In the genomic region with DNA sequence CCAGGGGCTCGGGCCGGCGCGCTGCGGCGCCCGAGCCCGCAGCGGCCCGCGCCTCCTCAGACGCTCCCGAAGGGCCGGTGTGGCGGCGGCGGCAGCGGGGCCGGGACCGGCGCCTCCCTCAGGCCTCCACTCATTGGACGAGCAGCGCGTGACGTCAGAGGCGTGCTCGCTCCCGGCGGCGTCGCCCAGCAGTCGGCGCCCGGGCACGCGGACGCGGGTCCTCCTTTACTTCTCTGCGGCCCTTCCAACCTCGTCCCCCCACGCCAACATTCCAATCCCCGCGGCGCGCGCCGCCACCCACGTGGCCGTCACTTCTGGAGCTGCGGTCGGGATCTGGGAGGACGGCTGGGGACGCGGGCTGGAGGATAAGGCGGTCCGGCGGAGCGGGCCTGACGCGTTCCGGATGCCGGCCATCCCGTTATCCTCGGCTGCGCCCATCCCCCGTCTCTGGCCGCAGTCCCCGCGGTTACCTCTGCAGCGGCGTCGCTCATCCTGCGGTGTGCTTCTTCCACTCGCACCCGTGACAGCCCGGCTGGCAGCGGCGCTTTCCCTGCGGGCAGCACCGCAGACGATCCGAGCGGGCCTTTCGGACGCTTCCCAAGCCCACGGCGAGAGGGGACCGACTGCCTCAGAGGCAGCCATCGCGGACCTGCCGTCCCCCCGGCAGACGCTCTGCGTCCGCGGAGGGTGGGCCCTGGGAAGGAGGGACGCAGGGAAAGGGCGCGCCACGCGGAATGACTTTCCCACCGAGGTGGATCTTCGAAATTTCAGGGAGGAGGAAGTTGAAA, we compare ENCODE assay signal across 9 cellular contexts. TPM values are rescaled to one million over a fixed set of nuclear protein-coding genes. Genes with fewer than 3 reads are reported as not detected.
DNase-seq lines count a peak whose midpoint lies in the region; ATAC-seq, FAIRE-seq and TF ChIP-seq lines count a peak whose summit lies in the region.
"Had no signal": no experiment of that assay in that cellular context is flagged by ENCODE, and none has a peak within 500 bp of the region (broad histone marks: within the 10 kb centered on the region; RNA-seq: fewer than 3 reads in every experiment).

Gene PDZD8 (minus strand): TSS at position 81 of the 788 bp plus-strand sequence. CDS start 213 bp downstream, outside the sequence.

- H3K27ac ChIP-seq in kidney (ENCODE audit: low read depth in 2 of 2, low read length in 2 of 2) = peak within 1 kb of the TSS; percentile 90 to 93

- FAIRE-seq in kidney (lab: Jason Lieb, UNC) = no peak
- FAIRE-seq: TTC549 had no signal

- H3K9me3 ChIP-seq in kidney (ENCODE audit: control insufficient read depth in 1 of 2, low read length in 2 of 2) = no peaks in the 10 kb centered on the region

- TF ChIP-seq CTCF in AG10803 (conservative IDR thresholded peaks at IDR 0.05; ENCODE audit: low read length) (no peak), kidney (IDR thresholded peaks at IDR 0.05; ENCODE audit: borderline replicate concordance, extremely low read depth, insufficient read depth) (no peak)

- intact Hi-C loops in kidney (cut with DNase I) = no loop called here

- H3K9ac ChIP-seq in kidney (ENCODE audit: low read length in 2 of 2) = peak within 1 kb of the TSS; percentile 78 to 85

- peak within 1 kb of the TSS; percentile 90 for H3K4me3 ChIP-seq in AG10803 (ENCODE audit: low read length)
- H3K4me3 ChIP-seq in kidney (ENCODE audit: low read length in 2 of 2) = peak within 1 kb of the TSS; percentile 80 to 96

- no peaks in the 10 kb centered on the region for H3K36me3 ChIP-seq in kidney (ENCODE audit: control insufficient read depth in 1 of 2, insufficient read depth in 2 of 2, low read length in 2 of 2)

- H3K4me1 ChIP-seq in kidney (ENCODE audit: control insufficient read depth in 1 of 2, insufficient read depth in 1 of 2, low read depth in 1 of 2, low read length in 2 of 2) = peaks cover 3 to 8% of the 10 kb centered on the region in 2 donors

- ATAC-seq in GM19035 (IDR thresholded peaks at IDR 0.05; ENCODE audit: unreplicated experiment) (peak; percentile 84), HG03342 (IDR thresholded peaks at IDR 0.05; ENCODE audit: unreplicated experiment) (peak; percentile 78)

- DNase-seq in AG10803 (ENCODE audit: low read depth) = peak; percentile 89
- peak; percentile 77 for DNase-seq in NCI-H510A treated with DMSO at 0.1 percent for 48 hours (lab: John Stamatoyannopoulos, UW)
- DNase-seq in activated CD4-positive, alpha-beta T cell treated with anti-CD3 and anti-CD28 coated beads for 24 hours (ENCODE audit: low read depth in 2 of 2) = peak; percentile 80 to 87
- peak; percentile 95 for DNase-seq in cerebellum (ENCODE audit: low spot score)
- peak; percentile 99 for DNase-seq in kidney
- DNase-seq in stimulated activated CD4-positive, alpha-beta T cell treated with anti-CD3 and anti-CD28 coated beads, Interleukin-15, amount 100 ng/mL, for 24 hours = peak; percentile 94

RNA-seq across cellular contexts. Expression of gene PDZD8, which starts in this region (rescaled TPM):
- total RNA-seq in cerebellum (23.0 TPM), kidney (41.9 TPM)
- polyA plus RNA-seq in kidney (ENCODE audit: insufficient read depth, low read depth, low replicate concordance) = 7.4 TPM

Comparison
In these comparisons a context has a peak if more than half of its experiments do, and no peak if none do; other contexts are left out.
1. Peak in every context shown above with its lines: DNase-seq, ATAC-seq, H3K4me3 ChIP-seq and H3K27ac ChIP-seq.